In genomic region chr2:39629646-39630045, GRCh38 we compare ENCODE assay signal across 23 cellular contexts. TPM values are rescaled to one million over a fixed set of nuclear protein-coding genes. Genes with fewer than 3 reads are reported as not detected.
DNase-seq lines count a peak whose midpoint lies in the region; ATAC-seq, FAIRE-seq and TF ChIP-seq lines count a peak whose summit lies in the region.
"Had no signal": no experiment of that assay in that cellular context is flagged by ENCODE, and none has a peak within 500 bp of the region (broad histone marks: within the 10 kb centered on the region; RNA-seq: fewer than 3 reads in every experiment).

No MANE protein-coding gene starts in this region.

- TF ChIP-seq RAD21 in H1 (IDR thresholded peaks at IDR 0.05 in 1 of 2, conservative IDR thresholded peaks at IDR 0.05 in 1 of 2; ENCODE audit: low read depth in 2 of 2, low read length in 2 of 2), result no peak

- no peak overlapping the region for H4K8ac ChIP-seq in H1 (ENCODE audit: extremely low read depth, insufficient read depth, low read length)

- no peak overlapping the region for H2BK20ac ChIP-seq in H1 (ENCODE audit: low read length)

- H4K91ac ChIP-seq in H1 (replicated peaks; ENCODE audit: insufficient read length, low read length), result no peak overlapping the region

- no peak overlapping the region for H2BK12ac ChIP-seq in H1 (ENCODE audit: low read depth, low read length)

- dilution Hi-C loops in mammary epithelial cell (cut with HindIII; ENCODE audit: low sequenced_read_pairs) (no loop called here), keratinocyte (cut with MboI; ENCODE audit: extremely low pct_ligation_motif_present, low sequenced_read_pairs) (no loop called here)

- no peak for TF ChIP-seq CTCF in mammary epithelial cell (conservative IDR thresholded peaks at IDR 0.05 in 1 of 2, IDR thresholded peaks at IDR 0.05 in 1 of 2; ENCODE audit: extremely low read depth in 1 of 2, insufficient read depth in 1 of 2, low read depth in 1 of 2, low read length in 2 of 2)
- no peak for TF ChIP-seq CTCF in breast epithelium (IDR thresholded peaks at IDR 0.05)
- no peak for TF ChIP-seq CTCF in PC-3 (conservative IDR thresholded peaks at IDR 0.05; ENCODE audit: low read depth, low read length)
- no peak for TF ChIP-seq CTCF in H1 (IDR thresholded peaks at IDR 0.05; ENCODE audit: control extremely low read depth in 1 of 3, insufficient read depth in 1 of 3, low read depth in 1 of 3, low read length in 3 of 3)
- TF ChIP-seq CTCF in keratinocyte (optimal IDR thresholded peaks at IDR 0.05 in 1 of 3, IDR thresholded peaks at IDR 0.05 in 1 of 3, conservative IDR thresholded peaks at IDR 0.05 in 1 of 3; ENCODE audit: extremely low read depth in 1 of 3, insufficient read depth in 2 of 3, low read length in 3 of 3), result no peak

- no peak overlapping the region for H2AFZ ChIP-seq in mammary epithelial cell (ENCODE audit: low read depth, low read length)
- H2AFZ ChIP-seq in PC-3 (ENCODE audit: low read length), result no peak overlapping the region
- H2AFZ ChIP-seq in H1 (ENCODE audit: low read length), result peak overlapping the region; percentile 19; the same call in 1 of the 2 replicates
- H2AFZ ChIP-seq in keratinocyte (ENCODE audit: control insufficient read depth, low read length), result peak overlapping the region; percentile 46

- in situ Hi-C loops in mammary epithelial cell (cut with MboI; ENCODE audit: low sequenced_read_pairs in 2 of 2), result no loop called here

- BruUV-seq in mammary epithelial cell (replicated peaks; lab: Mats Ljungman, UMichigan) (no TSS peak), PC-3 (replicated peaks; lab: Mats Ljungman, UMichigan) (no TSS peak)

- TF ChIP-seq EP300 in H1 (IDR thresholded peaks at IDR 0.05; ENCODE audit: borderline replicate concordance in 1 of 2, low read depth in 2 of 2, low read length in 2 of 2), result no peak

- no peaks in the 10 kb centered on the region for H3F3A ChIP-seq in PC-3 (ENCODE audit: low read length, unreplicated experiment)

- H4K20me1 ChIP-seq in mammary epithelial cell (ENCODE audit: insufficient read depth, low read length) (no peaks in the 10 kb centered on the region), PC-3 (ENCODE audit: low read length) (no peaks in the 10 kb centered on the region), H1 (replicated peaks in 1 of 2; ENCODE audit: control insufficient read depth in 1 of 2, insufficient read depth in 2 of 2, low read length in 2 of 2) (no peaks in the 10 kb centered on the region), keratinocyte (ENCODE audit: control insufficient read depth, extremely low read depth, insufficient read depth, low read length) (no peaks in the 10 kb centered on the region)
- H4K20me1 ChIP-seq: BLaER1 had no signal

- no peak overlapping the region for H3K23ac ChIP-seq in H1 (ENCODE audit: insufficient read length)

- no peak overlapping the region for H2BK120ac ChIP-seq in H1 (replicated peaks; ENCODE audit: low read depth, low read length)

- no peak overlapping the region for H4K5ac ChIP-seq in H1 (ENCODE audit: insufficient read length, low read depth, low read length)

- CTCF ChIA-PET in mammary epithelial cell (lab: Charles Lee; ENCODE audit: low non-redundant PET) (no interaction called here), PC-3 (lab: Charles Lee) (no interaction called here), H1 (lab: Charles Lee; ENCODE audit: partially characterized antibody) (interaction anchor here (0.7 to 2.3 kb wide), 2 partner anchors 15 to 100 kb away, joined by 3 to 9 read pairs; no protein-coding TSS in a partner anchor)

- H3K9ac ChIP-seq in mammary epithelial cell (ENCODE audit: insufficient read depth, low read length) (no peak overlapping the region), PC-3 (ENCODE audit: low read length) (no peak overlapping the region), H1 (replicated peaks in 1 of 4; ENCODE audit: extremely low read depth in 1 of 4, low read depth in 3 of 4, low read length in 3 of 4) (no peak overlapping the region), keratinocyte (ENCODE audit: control insufficient read depth, extremely low read depth, insufficient read depth, low read length) (no peak overlapping the region)
- H3K9ac ChIP-seq: BLaER1 had no signal

- H3K9me3 ChIP-seq in mammary epithelial cell (replicated peaks; ENCODE audit: insufficient read depth, low read length) (no peaks in the 10 kb centered on the region), breast epithelium (no peaks in the 10 kb centered on the region), PC-3 (ENCODE audit: low read length) (no peaks in the 10 kb centered on the region), H1 (ENCODE audit: insufficient read depth in 2 of 2, low read depth in 1 of 2, low read length in 1 of 2) (peaks cover 4 to 13% of the 10 kb centered on the region in 2 experiments; a peak in 2 of 4 replicates), keratinocyte (ENCODE audit: control insufficient read depth, low read depth, low read length) (no peaks in the 10 kb centered on the region)
- H3K9me3 ChIP-seq: Caco-2 had no signal

- TF ChIP-seq POLR2A in breast epithelium (IDR thresholded peaks at IDR 0.05) (no peak), H1 (IDR thresholded peaks at IDR 0.05; ENCODE audit: control extremely low read depth in 1 of 2, low read depth in 2 of 2, low read length in 2 of 2) (no peak)

- no peak overlapping the region for H2AK5ac ChIP-seq in H1 (ENCODE audit: low read depth, low read length)

- no peak overlapping the region for H3K4me2 ChIP-seq in mammary epithelial cell (ENCODE audit: insufficient read depth, low read depth, low read length)
- no peak overlapping the region for H3K4me2 ChIP-seq in PC-3 (ENCODE audit: low read length)
- H3K4me2 ChIP-seq in H1 (ENCODE audit: insufficient read depth in 1 of 2, low read depth in 2 of 2, low read length in 2 of 2), result no peak overlapping the region
- H3K4me2 ChIP-seq in keratinocyte (ENCODE audit: control insufficient read depth, extremely low read depth, insufficient read depth, low read depth, low read length), result no peak overlapping the region
- H3K4me2 ChIP-seq: BLaER1 had no signal

- H3K36me3 ChIP-seq in mammary epithelial cell (ENCODE audit: insufficient read depth, low read length), result no peaks in the 10 kb centered on the region
- no peaks in the 10 kb centered on the region for H3K36me3 ChIP-seq in breast epithelium
- H3K36me3 ChIP-seq in PC-3 (ENCODE audit: low read depth, low read length), result no peaks in the 10 kb centered on the region
- H3K36me3 ChIP-seq in H1 (ENCODE audit: control insufficient read depth in 2 of 4, insufficient read depth in 4 of 4, low read length in 3 of 4), result no peaks in the 10 kb centered on the region; a peak in 1 of 8 replicates
- H3K36me3 ChIP-seq in keratinocyte (ENCODE audit: control insufficient read depth in 2 of 2, extremely low read depth in 1 of 2, insufficient read depth in 2 of 2, low read length in 2 of 2), result no peaks in the 10 kb centered on the region
- H3K36me3 ChIP-seq: BLaER1 had no signal

- POLR2A ChIA-PET in PC-3 (lab: Charles Lee; ENCODE audit: unreplicated experiment) (no interaction called here), H1 (lab: Charles Lee; ENCODE audit: partially characterized antibody) (no interaction called here)

- DNase-seq in mammary epithelial cell (peak; percentile 49), breast epithelium (ENCODE audit: low spot score in 2 of 2) (no peak), PC-3 (peak; percentile 55), H1 (ENCODE audit: low read depth in 1 of 2, low spot score in 2 of 2) (no peak), keratinocyte (ENCODE audit: low read depth, low spot score) (no peak), RKO (ENCODE audit: low spot score) (no peak)
- DNase-seq: Caco-2; CD4-positive, CD25-positive, alpha-beta regulatory T cell; CD8-positive, alpha-beta T cell; DMS153; DND-41; GF-D8; GOT3; H7; HCEC 1CT had no signal

- no peak overlapping the region for H3K4ac ChIP-seq in H1 (replicated peaks; ENCODE audit: insufficient read length, low read depth, low read length)

- H3K56ac ChIP-seq in H1 (replicated peaks; ENCODE audit: insufficient read length, low read depth, low read length), result no peak overlapping the region

- H3K79me2 ChIP-seq in mammary epithelial cell (ENCODE audit: insufficient read depth, low read length), result no peaks in the 10 kb centered on the region
- H3K79me2 ChIP-seq in PC-3 (ENCODE audit: low read length), result no peaks in the 10 kb centered on the region
- no peaks in the 10 kb centered on the region for H3K79me2 ChIP-seq in H1 (ENCODE audit: control insufficient read depth in 1 of 2, insufficient read depth in 2 of 2, low read length in 2 of 2)
- H3K79me2 ChIP-seq in keratinocyte (ENCODE audit: control insufficient read depth, insufficient read depth, low read length), result no peaks in the 10 kb centered on the region

- no peaks in the 10 kb centered on the region for H3K27me3 ChIP-seq in mammary epithelial cell (ENCODE audit: insufficient read depth, low read length)
- H3K27me3 ChIP-seq in breast epithelium, result no peaks in the 10 kb centered on the region
- no peaks in the 10 kb centered on the region for H3K27me3 ChIP-seq in PC-3 (ENCODE audit: low read length)
- peaks cover 0 to 2% (median 0%) of the 10 kb centered on the region in 4 experiments; a peak in 1 of 7 replicates for H3K27me3 ChIP-seq in H1 (replicated peaks in 1 of 4; ENCODE audit: control insufficient read depth in 3 of 4, extremely low read depth in 1 of 4, insufficient read depth in 3 of 4, low read length in 3 of 4)
- H3K27me3 ChIP-seq in keratinocyte (ENCODE audit: control insufficient read depth, extremely low read depth, insufficient read depth, low read length), result no peaks in the 10 kb centered on the region
- H3K27me3 ChIP-seq: BLaER1 had no signal

- H3K14ac ChIP-seq in H1 (ENCODE audit: insufficient read length), result no peak overlapping the region

- intact Hi-C loops in mammary epithelial cell (cut with micrococcal nuclease) (no loop called here), breast epithelium (cut with DNase I; ENCODE audit: low total_unique reads) (no loop called here), PC-3 (cut with micrococcal nuclease) (no loop called here)

- no peak overlapping the region for H2BK15ac ChIP-seq in H1 (ENCODE audit: low read length)

- no peak overlapping the region for H2BK5ac ChIP-seq in H1 (ENCODE audit: low read depth, low read length)

- FAIRE-seq in H1 (lab: Jason Lieb, UNC) (no peak), keratinocyte (lab: Jason Lieb, UNC) (no peak)
- FAIRE-seq: A204.1, GM12891, GM18507 had no signal

- ATAC-seq in PC-3 (peak; percentile 25; the same call in 1 of the 2 replicates), HG03025 (IDR thresholded peaks at IDR 0.05; ENCODE audit: low FRiP score, unreplicated experiment) (no peak), HG02884 (IDR thresholded peaks at IDR 0.05; ENCODE audit: unreplicated experiment) (no peak)
- ATAC-seq: CD8-positive, alpha-beta T cell had no signal

- H3K4me1 ChIP-seq in mammary epithelial cell (ENCODE audit: insufficient read depth, low read length), result peaks cover 25% of the 10 kb centered on the region
- no peaks in the 10 kb centered on the region for H3K4me1 ChIP-seq in breast epithelium
- H3K4me1 ChIP-seq in PC-3 (ENCODE audit: insufficient read depth, low read length), result peaks cover 53% of the 10 kb centered on the region
- peaks cover 0 to 4% (median 0%) of the 10 kb centered on the region in 4 experiments; a peak in 1 of 7 replicates for H3K4me1 ChIP-seq in H1 (replicated peaks in 1 of 4; ENCODE audit: control insufficient read depth in 3 of 4, insufficient read depth in 4 of 4, low read length in 3 of 4)
- peaks cover 20% of the 10 kb centered on the region for H3K4me1 ChIP-seq in keratinocyte (ENCODE audit: control insufficient read depth, extremely low read depth, insufficient read depth, low read length)
- H3K4me1 ChIP-seq: BLaER1, Caco-2 had no signal

- H3K9me1 ChIP-seq in keratinocyte (ENCODE audit: control insufficient read depth, extremely low read depth, insufficient read depth, low read length), result no peaks in the 10 kb centered on the region

- H3K18ac ChIP-seq in H1 (ENCODE audit: extremely low read depth, low read length), result no peak overlapping the region

- H3K23me2 ChIP-seq in H1 (ENCODE audit: low read depth, low read length), result no peaks in the 10 kb centered on the region

- no peak overlapping the region for H3K27ac ChIP-seq in mammary epithelial cell (ENCODE audit: insufficient read depth, low read depth, low read length)
- H3K27ac ChIP-seq in breast epithelium, result no peak overlapping the region
- peak overlapping the region; percentile 6; the same call in 1 of the 2 replicates for H3K27ac ChIP-seq in PC-3 (ENCODE audit: low read length)
- no peak overlapping the region for H3K27ac ChIP-seq in H1 (ENCODE audit: low read depth, low read length)
- no peak overlapping the region for H3K27ac ChIP-seq in keratinocyte (ENCODE audit: control insufficient read depth, insufficient read depth, low read length)
- H3K27ac ChIP-seq: 22Rv1, BLaER1, C4-2B had no signal

- H3K9me2 ChIP-seq in PC-3 (replicated peaks; ENCODE audit: low read length), result no peaks in the 10 kb centered on the region

- 93% methylated on average over 3 of the region's 3 CpGs for WGBS in mammary epithelial cell (ENCODE audit: low coverage, missing lambda C conversion rate)
- 95% methylated on average over 3 of the region's 3 CpGs; no CpG with 5 or more reads in 1 of the 2 experiments for WGBS in H1 (ENCODE audit: extremely low coverage in 1 of 2, insufficient coverage in 1 of 2, insufficient read length in 1 of 2, insufficient replicate concordance in 2 of 2, low coverage in 1 of 2, low lambda C conversion rate in 2 of 2, missing lambda C conversion rate in 1 of 2), 2 experiments

- no peaks in the 10 kb centered on the region for H3K79me1 ChIP-seq in H1 (ENCODE audit: low read depth, low read length)

- no peak overlapping the region for H3K4me3 ChIP-seq in mammary epithelial cell (replicated peaks in 1 of 3; ENCODE audit: insufficient read depth in 1 of 3, low read depth in 2 of 3, low read length in 3 of 3)
- no peak overlapping the region for H3K4me3 ChIP-seq in breast epithelium
- no peak overlapping the region for H3K4me3 ChIP-seq in PC-3 (ENCODE audit: low read length)
- no peak overlapping the region for H3K4me3 ChIP-seq in H1 (ENCODE audit: extremely low read depth in 1 of 4, insufficient read depth in 2 of 4, low read depth in 3 of 4, low read length in 4 of 4)
- H3K4me3 ChIP-seq in keratinocyte (ENCODE audit: control insufficient read depth in 2 of 3, extremely low read depth in 1 of 3, insufficient read depth in 2 of 3, low read depth in 1 of 3, low read length in 3 of 3), result no peak overlapping the region
- H3K4me3 ChIP-seq: BLaER1 had no signal

RNA-seq across cellular contexts. Expression of gene TMEM178A, which starts 36.1 kb away (rescaled TPM):
- total RNA-seq in mammary epithelial cell (1 to 10 TPM in 1 of 2 donors, under 1 TPM in 1; 0.19 to 1.5 TPM), breast epithelium (1 to 10 TPM; 1.9 to 9.4 (median 3.6) TPM), PC-3 (2014; rRNA removed) (0.33 TPM in 1 of 2 replicates, not detected in the other)
- polyA plus RNA-seq in mammary epithelial cell (0.17 TPM), H1 (2011; rRNA removed) (7.9 and 11.2 TPM in 2 replicates), keratinocyte (0.03 to 0.44 TPM (median 0.07 TPM) in 3 replicates)
- polyA minus RNA-seq in mammary epithelial cell (not detected), keratinocyte (not detected in 3 replicates)
- total RNA-seq in H1 (2021; fragmentation: NEBNext Ultra II Directional; extraction: Animal tissue kit (Norgen Biotek cat#: 25700)), result 14.0 and 14.9 TPM in 2 replicates
- 7.3 TPM for polyA plus RNA-seq in H1 (2011; cell fraction: cytosol; rRNA removed)
- polyA plus RNA-seq in H1 (2011; cell fraction: nucleus; rRNA removed), result 18.8 TPM
- 8.3 to 9.3 TPM (median 8.6 TPM) in 4 replicates for polyA plus RNA-seq in H1 (2012, experiment 1 of 2)
- polyA plus RNA-seq in H1 (2012, experiment 2 of 2), result 5.4 TPM
- 15.4 TPM for polyA plus RNA-seq in H1 (2013, experiment 1 of 2)
- 16.8 TPM for polyA plus RNA-seq in H1 (2013, experiment 2 of 2)
- polyA minus RNA-seq in H1 (2011; rRNA and poly(A)+ RNA removed), result 9.1 and 9.8 TPM in 2 replicates
- 4.0 TPM for polyA minus RNA-seq in H1 (2011; cell fraction: cytosol; rRNA and poly(A)+ RNA removed)
- polyA minus RNA-seq in H1 (2011; cell fraction: nucleus; rRNA and poly(A)+ RNA removed), result 6.7 TPM
- polyA plus RNA-seq in keratinocyte (2011; ENCODE audit: low read depth), result 0.86 TPM
- not detected in 2 replicates for polyA plus RNA-seq in keratinocyte (2011; cell fraction: cytosol; rRNA removed)
- polyA plus RNA-seq in keratinocyte (2011; cell fraction: nucleus; rRNA removed), result 2.9 and 3.9 TPM in 2 replicates
- polyA plus RNA-seq in keratinocyte (2012; ENCODE audit: low replicate concordance), result 0.65 TPM in 1 of 2 replicates, not detected in the other
- not detected for polyA minus RNA-seq in keratinocyte (2011; cell fraction: cytosol; rRNA and poly(A)+ RNA removed)
- polyA minus RNA-seq in keratinocyte (2011; cell fraction: nucleus; rRNA and poly(A)+ RNA removed), result not detected in 2 replicates
- total RNA-seq: CD4-positive, CD25-positive, alpha-beta regulatory T cell had no signal
- polyA plus RNA-seq: CD4-positive, CD25-positive, alpha-beta regulatory T cell had no signal

Comparison
In these comparisons a context has a peak if more than half of its experiments do, and no peak if none do; other contexts are left out.
1. DNase-seq: peak in mammary epithelial cell (single experiment) and PC-3 (single experiment); none in breast epithelium (0 of 2), H1 (0 of 2), keratinocyte (single experiment) and RKO (single experiment).
2. H2AFZ ChIP-seq: peak in H1 (single experiment) and keratinocyte (single experiment); none in mammary epithelial cell (single experiment) and PC-3 (single experiment).